In the genomic region with DNA sequence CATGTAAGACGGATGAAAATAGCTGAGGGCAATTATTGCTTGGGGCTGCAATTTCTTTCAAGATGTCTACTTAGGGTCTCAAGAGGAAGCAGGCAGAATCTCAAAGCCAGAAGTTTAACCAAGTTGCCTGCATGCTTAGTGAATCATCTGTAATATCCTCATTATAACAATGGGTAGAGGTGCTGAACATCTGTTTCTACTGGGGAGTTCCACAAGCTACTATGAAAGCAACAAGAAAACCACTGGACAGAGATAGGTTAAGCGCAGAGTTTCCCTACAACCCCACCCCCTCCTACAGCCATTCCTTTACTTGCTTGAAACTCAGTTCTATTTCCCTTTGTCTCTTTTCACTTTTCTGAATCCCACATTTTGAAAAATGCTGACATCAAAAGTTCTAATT, we compare ENCODE assay signal across 24 cellular contexts.
"Had no signal": no experiment of that assay in that cellular context is flagged by ENCODE, and none has a peak within 500 bp of the region (broad histone marks: within the 10 kb centered on the region; RNA-seq: fewer than 3 reads in every experiment).

No MANE protein-coding gene starts in this region.

- H3K9me3 ChIP-seq: SK-N-SH had no signal

- DNase-seq: Kasumi-1, MM.1S, NCI-H1092 treated with DMSO at 0.1 percent for 48 hours, NCI-H1436, NCI-H187, NCI-H2029, NCI-H2081 treated with DMSO at 0.1 percent for 48 hours, NCI-H2171, NCI-H345, NCI-H524, NCI-H526 treated with DMSO at 0.1 percent for 48 hours, NCI-H748 treated with DMSO at 0.1 percent for 48 hours, PC-3, SHP77, SK-N-SH, SW 1271, T-cell had no signal

- H3K27ac Mint-ChIP-seq: IgD-negative memory B cell; T-cell; T-helper 1 cell treated with Interleukin-12 subunit alpha and Interleukin-12 subunit beta and Interleukin-4 antibody, amounts not matched to agents 30 μg/mL and 1 μg/mL, for 36 hours had no signal

- H3K9ac ChIP-seq: KMS-11, SK-N-SH had no signal

- H3K4me3 ChIP-seq: K562 had no signal

- H3K36me3 Mint-ChIP-seq: IgD-negative memory B cell, T-cell had no signal

- H3K4me2 ChIP-seq: KMS-11, SK-N-SH had no signal

- H3K27ac ChIP-seq: HL-60, KMS-11, RWPE1 had no signal

- ATAC-seq: K562, Panc1, PC-3, T-cell had no signal

- H3K4me1 Mint-ChIP-seq: T-cell had no signal

- H3K27me3 Mint-ChIP-seq: IgD-negative memory B cell, T-cell had no signal

- H3K4me3 Mint-ChIP-seq: IgD-negative memory B cell; T-cell; T-helper 1 cell treated with Interleukin-12 subunit alpha and Interleukin-12 subunit beta and Interleukin-4 antibody, amounts not matched to agents 30 μg/mL and 1 μg/mL, for 36 hours had no signal
